In the genomic region with DNA sequence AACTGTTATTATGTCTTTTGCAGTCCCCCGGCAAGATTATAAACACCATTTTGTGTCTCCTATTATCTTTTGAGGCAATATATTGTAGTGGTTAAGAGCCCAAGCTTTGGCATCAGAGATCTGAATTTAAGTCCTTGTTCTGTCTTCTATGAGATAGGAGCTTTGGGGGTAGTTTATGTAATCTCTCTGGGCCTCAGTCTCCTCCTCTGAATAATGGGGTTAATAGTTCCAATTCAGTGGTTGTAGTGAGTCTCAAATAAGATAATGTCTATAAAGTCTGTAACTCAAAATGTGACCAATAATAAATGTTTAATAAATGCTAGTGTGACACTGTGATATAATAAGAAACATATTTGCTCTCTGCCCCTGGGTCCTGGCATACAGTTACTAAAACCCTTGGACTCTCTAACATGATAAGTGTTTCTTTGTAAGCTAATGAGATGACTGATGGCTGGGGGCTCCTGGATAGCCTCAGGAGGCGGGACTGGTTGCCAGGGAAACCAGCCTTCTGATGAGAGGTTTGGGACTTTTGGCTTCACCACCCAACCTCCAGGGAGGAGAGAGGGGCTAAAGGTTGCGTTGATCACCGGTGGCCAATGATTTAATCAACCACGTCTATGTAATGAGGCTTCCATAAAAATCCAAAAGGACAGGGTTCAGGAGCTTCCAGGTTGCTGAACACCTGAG, we compare ENCODE assay signal across 2 cellular contexts.
TF ChIP-seq lines count a peak whose summit lies in the region.

No MANE protein-coding gene starts in this region.

TF ChIP-seq in HepG2, 621 proteins besides CTCF, POLR2A, EP300 and RAD21:
- TF ChIP-seq RBAK (CRISPR knock-in tag; IDR thresholded peaks at IDR 0.05) (no peak), YEATS4 (CRISPR knock-in tag; IDR thresholded peaks at IDR 0.05; ENCODE audit: borderline replicate concordance) (no peak), ZNF629 (CRISPR knock-in tag; conservative IDR thresholded peaks at IDR 0.05) (peak; percentile 74)

TF ChIP-seq in WTC11, 78 proteins besides CTCF, POLR2A, EP300 and RAD21:
- no peak for TF ChIP-seq ZBTB21 (CRISPR knock-in tag; IDR thresholded peaks at IDR 0.05; ENCODE audit: borderline replicate concordance)
